Comparison of ENCODE assay signal across 9 cellular contexts in genomic region chr5:37738057-37738691, GRCh38.
DNase-seq lines count a peak whose midpoint lies in the region; ATAC-seq and TF ChIP-seq lines count a peak whose summit lies in the region.
"Had no signal": no experiment of that assay in that cellular context is flagged by ENCODE, and none has a peak within 500 bp of the region (broad histone marks: within the 10 kb centered on the region; RNA-seq: fewer than 3 reads in every experiment).

No MANE protein-coding gene starts in this region.

- CTCF ChIA-PET in MCF 10A (lab: Yijun Ruan, JAX): interaction anchor here (0.5 to 3.7 kb wide), 5 partner anchors 15 to 454 kb away, joined by 3 to 14 read pairs (median 5); no protein-coding TSS in a partner anchor

- H3K4me3 ChIP-seq in ACC112 (ENCODE audit: low read depth, low read length) (peak overlapping the region; percentile 35), osteoblast (ENCODE audit: insufficient read depth, low read length) (peak overlapping the region; percentile 0), WERI-Rb-1 (ENCODE audit: low read depth, low read length) (no peak overlapping the region)
- H3K4me3 ChIP-seq: tibial nerve had no signal

- intact Hi-C loops in MCF 10A (cut with micrococcal nuclease): loop anchor here (2.0 to 5.0 kb wide), 2 partner anchors 69 to 206 kb away; no protein-coding TSS in a partner anchor

- ATAC-seq in GM18511 (IDR thresholded peaks at IDR 0.05; ENCODE audit: unreplicated experiment): peak; percentile 96
- ATAC-seq in HG02973 (IDR thresholded peaks at IDR 0.05; ENCODE audit: unreplicated experiment): peak; percentile 86

- POLR2A ChIA-PET in MCF 10A (lab: Yijun Ruan, JAX): interaction anchor here (0.7 to 2.6 kb wide), 15 partner anchors 8 to 1644 kb away, joined by 3 to 11 read pairs (median 3); no protein-coding TSS in a partner anchor

- H3K4me1 ChIP-seq in ACC112 (ENCODE audit: control insufficient read depth, insufficient read depth, low read length, unreplicated experiment): peaks cover 46% of the 10 kb centered on the region
- peaks cover 64% of the 10 kb centered on the region for H3K4me1 ChIP-seq in osteoblast (ENCODE audit: insufficient read depth, low read length)

- no peaks in the 10 kb centered on the region for H4K20me1 ChIP-seq in osteoblast (ENCODE audit: insufficient read depth, low read length)

- H3K79me2 ChIP-seq in ACC112 (ENCODE audit: control insufficient read depth, insufficient read depth, low read length, unreplicated experiment) (no peaks in the 10 kb centered on the region), osteoblast (ENCODE audit: insufficient read depth, low read length) (peaks cover 3% of the 10 kb centered on the region)

- H3K4me3 Mint-ChIP-seq in MCF 10A (ENCODE audit: unreplicated experiment): peak overlapping the region; percentile 28

- peaks cover 17% of the 10 kb centered on the region for H3K36me3 Mint-ChIP-seq in MCF 10A (ENCODE audit: insufficient read depth, unreplicated experiment)

- H3K27me3 Mint-ChIP-seq in MCF 10A (ENCODE audit: insufficient read depth, unreplicated experiment): no peaks in the 10 kb centered on the region

- BruUV-seq in MCF 10A (replicated peaks; lab: Mats Ljungman, UMichigan): TSS peak; percentile 46

- no peaks in the 10 kb centered on the region for H3K9me3 ChIP-seq in osteoblast (ENCODE audit: low read depth, low read length)
- H3K9me3 ChIP-seq in WERI-Rb-1 (ENCODE audit: severe bottlenecking): no peaks in the 10 kb centered on the region
- H3K9me3 ChIP-seq: tibial nerve had no signal

- H3K27ac ChIP-seq in ACC112 (ENCODE audit: low read depth, low read length) (peak overlapping the region; percentile 95), osteoblast (ENCODE audit: low read depth, low read length) (peak overlapping the region; percentile 92), WERI-Rb-1 (no peak overlapping the region)

- DNase-seq in NCI-H2196 (lab: John Stamatoyannopoulos, UW; ENCODE audit: unreplicated experiment): peak; percentile 79
- DNase-seq in MCF 10A (ENCODE audit: unreplicated experiment): peak; percentile 92
- no peak for DNase-seq in osteoblast (ENCODE audit: insufficient read length, low spot score, missing footprints)
- no peak for DNase-seq in effector CD4-positive, alpha-beta T cell
- no peak for DNase-seq in WERI-Rb-1

- H3K4me1 Mint-ChIP-seq in MCF 10A (ENCODE audit: insufficient read depth, unreplicated experiment): peaks cover 29% of the 10 kb centered on the region

- H3K27me3 ChIP-seq in ACC112 (ENCODE audit: insufficient read depth, low read length) (no peaks in the 10 kb centered on the region), osteoblast (ENCODE audit: insufficient read depth, low read length) (no peaks in the 10 kb centered on the region), WERI-Rb-1 (ENCODE audit: insufficient read depth, low read depth, severe bottlenecking) (no peaks in the 10 kb centered on the region)
- H3K27me3 ChIP-seq: tibial nerve had no signal

- no peak for TF ChIP-seq CTCF in MCF 10A (IDR thresholded peaks at IDR 0.05; ENCODE audit: unreplicated experiment)
- no peak for TF ChIP-seq CTCF in osteoblast (IDR thresholded peaks at IDR 0.05; ENCODE audit: extremely low read depth, low read depth, low read length)
- TF ChIP-seq CTCF in WERI-Rb-1 (IDR thresholded peaks at IDR 0.05; ENCODE audit: low read depth, low read length): no peak

- no peaks in the 10 kb centered on the region for H3K9me3 Mint-ChIP-seq in MCF 10A (ENCODE audit: unreplicated experiment)

- H2AFZ ChIP-seq in ACC112 (ENCODE audit: low read length, unreplicated experiment) (no peak overlapping the region), osteoblast (ENCODE audit: low read length) (no peak overlapping the region)

- H3K4me2 ChIP-seq in osteoblast (ENCODE audit: insufficient read depth, low read length): peak overlapping the region; percentile 67

- no peaks in the 10 kb centered on the region for H3K36me3 ChIP-seq in ACC112 (ENCODE audit: insufficient read depth, low read length)
- H3K36me3 ChIP-seq in osteoblast (ENCODE audit: insufficient read depth, low read length): no peaks in the 10 kb centered on the region
- H3K36me3 ChIP-seq in WERI-Rb-1: no peaks in the 10 kb centered on the region

- H3K27ac Mint-ChIP-seq in MCF 10A (ENCODE audit: low read depth, unreplicated experiment): peak overlapping the region; percentile 85

Comparison
In these comparisons a context has a peak if more than half of its experiments do, and no peak if none do; other contexts are left out.
1. DNase-seq: peak in NCI-H2196 (single experiment) and MCF 10A (single experiment); none in osteoblast (single experiment), effector CD4-positive, alpha-beta T cell (single experiment) and WERI-Rb-1 (single experiment).